Comparison of ENCODE assay signal across 17 cellular contexts in the genomic region with DNA sequence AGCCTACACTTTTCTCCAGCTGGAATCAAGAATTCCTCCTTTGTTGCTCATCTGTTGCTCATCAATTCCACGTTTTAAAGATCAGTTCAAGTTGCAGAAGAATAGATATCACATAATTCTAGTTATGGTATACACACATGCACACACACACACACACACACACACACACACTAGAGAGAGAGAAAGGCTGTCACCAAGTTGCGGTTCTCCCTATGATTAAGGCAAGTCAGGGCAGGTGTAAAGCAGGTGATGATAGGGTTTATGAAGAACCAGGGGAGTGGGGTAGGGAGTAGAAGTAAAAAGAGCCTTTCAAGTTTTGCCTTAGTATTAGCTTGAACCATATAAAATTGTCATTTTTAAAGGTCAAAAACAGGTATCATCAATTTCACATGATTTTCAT. TPM values are rescaled to one million over a fixed set of nuclear protein-coding genes. Genes with fewer than 3 reads are reported as not detected.
A peak's percentile ranks its signal among the peaks of the same experiment; 100 is the strongest.
DNase-seq lines count a peak whose midpoint lies in the region; ATAC-seq and TF ChIP-seq lines count a peak whose summit lies in the region.
"Had no signal": no experiment of that assay in that cellular context is flagged by ENCODE, and none has a peak within 500 bp of the region (broad histone marks: within the 10 kb centered on the region; RNA-seq: fewer than 3 reads in every experiment).

No MANE protein-coding gene starts in this region.

- CTCF ChIA-PET in activated CD8-positive, alpha-beta T cell treated with anti-CD3 and anti-CD28 coated beads for 36 hours (lab: Charles Lee): interaction anchor here (1.1 to 2.3 kb wide), 5 partner anchors 44 to 222 kb away, joined by 3 to 12 read pairs (median 5); no protein-coding TSS in a partner anchor

- no peaks in the 10 kb centered on the region for H3K27me3 Mint-ChIP-seq in activated CD8-positive, alpha-beta T cell treated with anti-CD3 and anti-CD28 coated beads for 36 hours
- H3K27me3 Mint-ChIP-seq in memory B cell: no peaks in the 10 kb centered on the region

- no peak for DNase-seq in activated CD4-positive, CD25-positive, alpha-beta regulatory T cell treated with anti-CD3 and anti-CD28 coated beads, Interleukin-2, amount 50 U/mL, for 72 hours
- peak; percentile 18 for DNase-seq in NCI-H1417 treated with DMSO at 0.1 percent for 48 hours (lab: John Stamatoyannopoulos, UW)
- peak; percentile 36 for DNase-seq in activated CD8-positive, alpha-beta T cell treated with anti-CD3 and anti-CD28 coated beads for 36 hours
- DNase-seq in memory B cell (ENCODE audit: low spot score in 2 of 2): no peak
- DNase-seq: mesenchymal stem cell; NCI-H748 treated with DMSO at 0.1 percent for 48 hours; occipital lobe; stimulated activated naive CD4-positive, alpha-beta T cell; uterus had no signal

- ATAC-seq in activated CD4-positive, CD25-positive, alpha-beta regulatory T cell treated with anti-CD3 and anti-CD28 coated beads, Interleukin-2, amount 50 U/mL, for 24 hours: peak; percentile 28 to 38
- ATAC-seq in activated CD8-positive, alpha-beta T cell treated with anti-CD3 and anti-CD28 coated beads for 36 hours: no peak
- ATAC-seq in memory B cell (ENCODE audit: low read depth) (no peak), HG03280 (IDR thresholded peaks at IDR 0.05; ENCODE audit: unreplicated experiment) (no peak), GM19351 (IDR thresholded peaks at IDR 0.05; ENCODE audit: unreplicated experiment) (no peak), HG03159 (IDR thresholded peaks at IDR 0.05; ENCODE audit: unreplicated experiment) (no peak)
- ATAC-seq: gastroesophageal sphincter, GM23338 had no signal

- TF ChIP-seq CTCF in activated CD8-positive, alpha-beta T cell treated with anti-CD3 and anti-CD28 coated beads for 36 hours (IDR thresholded peaks at IDR 0.05): no peak

- peak overlapping the region; percentile 92 for H3K27ac Mint-ChIP-seq in activated CD8-positive, alpha-beta T cell treated with anti-CD3 and anti-CD28 coated beads for 36 hours
- peak overlapping the region; percentile 32 for H3K27ac Mint-ChIP-seq in memory B cell
- H3K27ac Mint-ChIP-seq: GM23338 had no signal

- H3K4me1 Mint-ChIP-seq in activated CD8-positive, alpha-beta T cell treated with anti-CD3 and anti-CD28 coated beads for 36 hours (ENCODE audit: low read depth): peaks cover 81% of the 10 kb centered on the region
- H3K4me1 Mint-ChIP-seq in memory B cell: peaks cover 25% of the 10 kb centered on the region
- H3K4me1 Mint-ChIP-seq: GM23338 had no signal

- POLR2A ChIA-PET in activated CD8-positive, alpha-beta T cell treated with anti-CD3 and anti-CD28 coated beads for 36 hours (lab: Charles Lee): interaction anchor here (1.0 to 5.8 kb wide), 9 partner anchors 8 to 98 kb away, joined by 4 to 155 read pairs (median 6); a partner anchor contains a TSS

- intact Hi-C loops in activated CD8-positive, alpha-beta T cell treated with anti-CD3 and anti-CD28 coated beads for 36 hours (cut with micrococcal nuclease): no loop called here

- no peak overlapping the region for H3K4me3 Mint-ChIP-seq in activated CD8-positive, alpha-beta T cell treated with anti-CD3 and anti-CD28 coated beads for 36 hours
- no peak overlapping the region for H3K4me3 Mint-ChIP-seq in memory B cell
- H3K4me3 Mint-ChIP-seq: GM23338 had no signal

- no peaks in the 10 kb centered on the region for H3K36me3 Mint-ChIP-seq in activated CD8-positive, alpha-beta T cell treated with anti-CD3 and anti-CD28 coated beads for 36 hours (ENCODE audit: low read depth)
- H3K36me3 Mint-ChIP-seq in memory B cell: no peaks in the 10 kb centered on the region
- H3K36me3 Mint-ChIP-seq: activated naive CD4-positive, alpha-beta T cell treated with anti-CD3 and anti-CD28 coated beads, Interleukin-2, amount 50 U/mL, for 72 hours had no signal

- H3K9me3 Mint-ChIP-seq in activated CD8-positive, alpha-beta T cell treated with anti-CD3 and anti-CD28 coated beads for 36 hours: no peaks in the 10 kb centered on the region
- no peaks in the 10 kb centered on the region for H3K9me3 Mint-ChIP-seq in memory B cell
- H3K9me3 Mint-ChIP-seq: activated naive CD4-positive, alpha-beta T cell treated with anti-CD3 and anti-CD28 coated beads, Interleukin-2, amount 50 U/mL, for 72 hours; GM23338 had no signal

RNA-seq across cellular contexts. Expression of a gene that starts 31.7 kb away (rescaled TPM):
- not detected for total RNA-seq in activated CD8-positive, alpha-beta T cell treated with anti-CD3 and anti-CD28 coated beads for 36 hours
- total RNA-seq: activated naive CD4-positive, alpha-beta T cell treated with anti-CD3 and anti-CD28 coated beads, Interleukin-2, amount 50 U/mL, for 72 hours; cardiac muscle cell; occipital lobe had no signal

RNA-seq across cellular contexts. Expression of a gene that starts 41.6 kb away (rescaled TPM):
- total RNA-seq in activated CD8-positive, alpha-beta T cell treated with anti-CD3 and anti-CD28 coated beads for 36 hours: under 1 TPM; 0.27 to 0.32 TPM
- total RNA-seq: activated naive CD4-positive, alpha-beta T cell treated with anti-CD3 and anti-CD28 coated beads, Interleukin-2, amount 50 U/mL, for 72 hours; cardiac muscle cell; GM23338; occipital lobe; uterus had no signal

RNA-seq across cellular contexts. Expression of a gene that starts 59.0 kb away (rescaled TPM):
- 10 to 100 TPM; 73.3 to 80.9 TPM for total RNA-seq in activated CD8-positive, alpha-beta T cell treated with anti-CD3 and anti-CD28 coated beads for 36 hours
- total RNA-seq: cardiac muscle cell had no signal

Comparison
In these comparisons a context has a peak if more than half of its experiments do, and no peak if none do; other contexts are left out.
1. ATAC-seq: peak in activated CD4-positive, CD25-positive, alpha-beta regulatory T cell treated with anti-CD3 and anti-CD28 coated beads, Interleukin-2, amount 50 U/mL, for 24 hours (2 of 2); none in activated CD8-positive, alpha-beta T cell treated with anti-CD3 and anti-CD28 coated beads for 36 hours (single experiment), memory B cell (single experiment), HG03280 (single experiment), GM19351 (single experiment) and HG03159 (single experiment).
2. DNase-seq: peak in NCI-H1417 treated with DMSO at 0.1 percent for 48 hours (single experiment) and activated CD8-positive, alpha-beta T cell treated with anti-CD3 and anti-CD28 coated beads for 36 hours (single experiment); none in activated CD4-positive, CD25-positive, alpha-beta regulatory T cell treated with anti-CD3 and anti-CD28 coated beads, Interleukin-2, amount 50 U/mL, for 72 hours (single experiment) and memory B cell (0 of 2).